In genomic region chr17:59369026-59369724, GRCh38 we compare ENCODE assay signal across 15 cellular contexts. TPM values are rescaled to one million over a fixed set of nuclear protein-coding genes. Genes with fewer than 3 reads are reported as not detected.
DNase-seq lines count a peak whose midpoint lies in the region; ATAC-seq and TF ChIP-seq lines count a peak whose summit lies in the region.
"Had no signal": no experiment of that assay in that cellular context is flagged by ENCODE, and none has a peak within 500 bp of the region (broad histone marks: within the 10 kb centered on the region; RNA-seq: fewer than 3 reads in every experiment).

No MANE protein-coding gene starts in this region.

- H3K9me3 ChIP-seq in aorta (ENCODE audit: control insufficient read depth, low read length), result no peaks in the 10 kb centered on the region
- H3K9me3 ChIP-seq: A549 had no signal

- intact Hi-C loops in aorta (cut with DNase I), result loop anchor here (5.0 kb wide), 1 partner anchor 37 kb away; the partner anchor contains the start of gene YPEL2 (in 2 of the 2)

- no peak for TF ChIP-seq CTCF in osteocyte (IDR thresholded peaks at IDR 0.05)

- H3K36me3 ChIP-seq in aorta (ENCODE audit: control insufficient read depth in 1 of 2, insufficient read depth in 2 of 2, low read length in 1 of 2), result no peaks in the 10 kb centered on the region

- no peaks in the 10 kb centered on the region for H3K36me3 Mint-ChIP-seq in activated naive CD8-positive, alpha-beta T cell
- no peaks in the 10 kb centered on the region for H3K36me3 Mint-ChIP-seq in activated naive CD8-positive, alpha-beta T cell treated with anti-CD3 and anti-CD28 coated beads for 36 hours
- no peaks in the 10 kb centered on the region for H3K36me3 Mint-ChIP-seq in osteocyte (ENCODE audit: unreplicated experiment)

- DNase-seq in activated naive CD8-positive, alpha-beta T cell treated with anti-CD3 and anti-CD28 coated beads for 36 hours, result no peak
- DNase-seq in glomerular visceral epithelial cell (ENCODE audit: extremely low spot score) (peak; percentile 71), osteocyte (ENCODE audit: extremely low spot score, unreplicated experiment) (no peak), aorta (no peak), mesenteric fat pad (ENCODE audit: low spot score) (no peak)
- DNase-seq: activated B cell treated with CpG ODN at 0.5 μM for 24 hours, EL, NCI-H2171 treated with DMSO at 0.1 percent for 48 hours, nephron progenitor cell had no signal

- no peak for ATAC-seq in aorta (ENCODE audit: low FRiP score)
- no peak for ATAC-seq in HG02884 (IDR thresholded peaks at IDR 0.05; ENCODE audit: unreplicated experiment)
- ATAC-seq in HG03108 (IDR thresholded peaks at IDR 0.05; ENCODE audit: unreplicated experiment), result no peak
- ATAC-seq: A549 had no signal

- H3K9me3 Mint-ChIP-seq in activated naive CD8-positive, alpha-beta T cell (ENCODE audit: low read depth), result no peaks in the 10 kb centered on the region
- H3K9me3 Mint-ChIP-seq in activated naive CD8-positive, alpha-beta T cell treated with anti-CD3 and anti-CD28 coated beads for 36 hours, result no peaks in the 10 kb centered on the region
- no peaks in the 10 kb centered on the region for H3K9me3 Mint-ChIP-seq in osteocyte (ENCODE audit: unreplicated experiment)
- H3K9me3 Mint-ChIP-seq: activated B cell treated with CpG ODN at 0.5 μM for 24 hours; activated T-helper 1 cell treated with anti-CD3 and anti-CD28 coated beads, Interleukin-12 subunit alpha, Interleukin-12 subunit beta, Interleukin-2, Interleukin-4 antibody, amounts not matched to agents 30 ng/mL and 10 ng/mL and 1 ng/mL, durations not matched to agents 14 hours and 24 hours and 36 hours; IgD-negative memory B cell; nephron progenitor cell had no signal

- peak overlapping the region; percentile 13 for H3K27ac Mint-ChIP-seq in activated naive CD8-positive, alpha-beta T cell
- no peak overlapping the region for H3K27ac Mint-ChIP-seq in activated naive CD8-positive, alpha-beta T cell treated with anti-CD3 and anti-CD28 coated beads for 36 hours
- peak overlapping the region; percentile 23 for H3K27ac Mint-ChIP-seq in osteocyte (ENCODE audit: unreplicated experiment)
- H3K27ac Mint-ChIP-seq: activated T-helper 1 cell treated with anti-CD3 and anti-CD28 coated beads, Interleukin-12 subunit alpha, Interleukin-12 subunit beta, Interleukin-2, Interleukin-4 antibody, amounts not matched to agents 30 ng/mL and 10 ng/mL and 1 ng/mL, durations not matched to agents 14 hours and 24 hours and 36 hours had no signal

- H3K4me1 Mint-ChIP-seq in activated naive CD8-positive, alpha-beta T cell (ENCODE audit: low read depth), result peaks cover 87% of the 10 kb centered on the region
- peaks cover 83% of the 10 kb centered on the region for H3K4me1 Mint-ChIP-seq in activated naive CD8-positive, alpha-beta T cell treated with anti-CD3 and anti-CD28 coated beads for 36 hours
- peaks cover 83% of the 10 kb centered on the region for H3K4me1 Mint-ChIP-seq in osteocyte (ENCODE audit: unreplicated experiment)

- no peaks in the 10 kb centered on the region for H3K27me3 Mint-ChIP-seq in activated naive CD8-positive, alpha-beta T cell
- no peaks in the 10 kb centered on the region for H3K27me3 Mint-ChIP-seq in activated naive CD8-positive, alpha-beta T cell treated with anti-CD3 and anti-CD28 coated beads for 36 hours
- H3K27me3 Mint-ChIP-seq in osteocyte (ENCODE audit: unreplicated experiment), result no peaks in the 10 kb centered on the region
- H3K27me3 Mint-ChIP-seq: activated B cell treated with CpG ODN at 0.5 μM for 24 hours had no signal

- 57 to 59% methylated on average over 8 of the region's 8 CpGs for WGBS in aorta, 2 donors

- H3K4me1 ChIP-seq in aorta (ENCODE audit: control insufficient read depth in 1 of 2, insufficient read depth in 2 of 2, low read length in 2 of 2), result peaks cover 13 to 57% of the 10 kb centered on the region in 2 donors

- H3K27ac ChIP-seq in aorta (ENCODE audit: low read depth in 1 of 2, low read length in 2 of 2), result peak overlapping the region; percentile 88 to 89
- H3K27ac ChIP-seq: A549 had no signal

- no peak overlapping the region for H3K4me3 ChIP-seq in aorta (ENCODE audit: low read length in 2 of 2)
- H3K4me3 ChIP-seq: A549 had no signal

- no peak overlapping the region for H3K4me3 Mint-ChIP-seq in activated naive CD8-positive, alpha-beta T cell
- no peak overlapping the region for H3K4me3 Mint-ChIP-seq in activated naive CD8-positive, alpha-beta T cell treated with anti-CD3 and anti-CD28 coated beads for 36 hours
- no peak overlapping the region for H3K4me3 Mint-ChIP-seq in osteocyte (ENCODE audit: unreplicated experiment)
- H3K4me3 Mint-ChIP-seq: activated B cell treated with CpG ODN at 0.5 μM for 24 hours; activated T-helper 1 cell treated with anti-CD3 and anti-CD28 coated beads, Interleukin-12 subunit alpha, Interleukin-12 subunit beta, Interleukin-2, Interleukin-4 antibody, amounts not matched to agents 30 ng/mL and 10 ng/mL and 1 ng/mL, durations not matched to agents 14 hours and 24 hours and 36 hours had no signal

- no peaks in the 10 kb centered on the region for H3K27me3 ChIP-seq in aorta (ENCODE audit: control insufficient read depth in 1 of 2, insufficient read depth in 2 of 2, low read length in 1 of 2)

RNA-seq across cellular contexts. Expression of gene YPEL2, which starts 37.7 kb away (rescaled TPM):
- 1 to 10 TPM; 4.4 to 4.7 TPM for total RNA-seq in activated naive CD8-positive, alpha-beta T cell treated with anti-CD3 and anti-CD28 coated beads for 36 hours
- total RNA-seq in osteocyte, result 18.1 and 18.9 TPM in 2 replicates
- 10 to 100 TPM; 38.5 to 54.0 TPM for total RNA-seq in aorta
- polyA plus RNA-seq in aorta, result 10 to 100 TPM; 16.8 to 23.0 TPM
- total RNA-seq in mesenteric fat pad, result 35.5 TPM
